ENCODE assay signal across 8 cellular contexts in the genomic region with DNA sequence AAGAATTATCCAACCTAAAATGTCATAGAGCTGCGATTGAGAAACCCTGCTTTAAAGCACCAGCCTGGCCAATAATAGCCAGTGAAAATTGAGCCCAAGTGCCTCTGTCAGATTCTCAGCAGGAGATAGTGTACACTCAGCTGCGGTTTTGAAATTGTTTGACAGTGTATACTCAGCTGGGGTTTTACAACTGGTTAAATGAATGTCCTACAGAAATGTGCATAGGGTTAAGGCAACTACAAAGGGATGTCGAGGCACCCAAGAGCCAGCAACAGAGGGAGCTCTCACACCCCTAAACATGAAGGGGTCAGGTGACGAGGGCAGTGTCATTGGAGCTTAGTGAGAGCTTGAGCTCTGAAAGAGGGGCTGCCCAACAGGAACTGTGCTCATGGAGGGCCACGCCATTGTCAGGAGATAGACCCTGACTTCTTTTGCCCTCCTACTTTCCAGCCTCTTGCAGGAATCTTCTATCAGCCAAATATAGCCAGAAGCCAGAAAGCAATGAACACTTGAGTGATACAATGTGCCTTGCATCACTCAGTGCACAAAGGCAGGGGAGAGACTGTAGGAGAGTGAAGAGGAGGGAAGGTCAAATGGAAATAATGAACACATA. TPM values are rescaled to one million over a fixed set of nuclear protein-coding genes. Genes with fewer than 3 reads are reported as not detected.
DNase-seq lines count a peak whose midpoint lies in the region; ATAC-seq, FAIRE-seq and TF ChIP-seq lines count a peak whose summit lies in the region.

No MANE protein-coding gene starts in this region.

- no peaks in the 10 kb centered on the region for H3K36me3 Mint-ChIP-seq in activated CD4-positive, alpha-beta T cell treated with anti-CD3 and anti-CD28 coated beads, Interleukin-2, amount 10 ng/mL, durations not matched to agents 7 days and 5 days (ENCODE audit: low read depth)

- WGBS in esophagus muscularis mucosa: 22% methylated on average over 5 of the region's 5 CpGs
- WGBS in small intestine, 3 donors: 47 to 59% (median 55%) methylated on average over 5 of the region's 5 CpGs

- intact Hi-C loops in esophagus muscularis mucosa (cut with DNase I): no loop called here

- no peak for FAIRE-seq in small intestine (lab: Jason Lieb, UNC)

- H3K36me3 ChIP-seq in esophagus muscularis mucosa (peaks cover 0 to 70% (median 36%) of the 10 kb centered on the region in 4 donors), small intestine (ENCODE audit: control insufficient read depth in 2 of 2, insufficient read depth in 2 of 2, low read length in 2 of 2) (no peaks in the 10 kb centered on the region)

- CTCF ChIA-PET in activated CD4-positive, alpha-beta T cell treated with anti-CD3 and anti-CD28 coated beads, Interleukin-2, amount 10 ng/mL, durations not matched to agents 7 days and 5 days (lab: Charles Lee): interaction anchor here (0.6 to 4.8 kb wide), 14 partner anchors 9 to 346 kb away, joined by 3 to 25 read pairs (median 4); a partner anchor contains a TSS

- H3K27ac Mint-ChIP-seq in activated CD4-positive, alpha-beta T cell treated with anti-CD3 and anti-CD28 coated beads, Interleukin-2, amount 10 ng/mL, durations not matched to agents 7 days and 5 days: no peak overlapping the region

- H3K9me3 ChIP-seq in esophagus muscularis mucosa (no peaks in the 10 kb centered on the region), small intestine (ENCODE audit: control insufficient read depth, low read depth) (no peaks in the 10 kb centered on the region)

- H3K4me1 ChIP-seq in esophagus muscularis mucosa (peaks cover 0 to 35% (median 30%) of the 10 kb centered on the region in 4 donors), small intestine (ENCODE audit: control insufficient read depth in 2 of 2, insufficient read depth in 1 of 2, low read depth in 1 of 2, low read length in 1 of 2) (no peaks in the 10 kb centered on the region)

- TF ChIP-seq EP300 in esophagus muscularis mucosa (IDR thresholded peaks at IDR 0.05): no peak

- TF ChIP-seq POLR2A in esophagus muscularis mucosa (IDR thresholded peaks at IDR 0.05; ENCODE audit: low read depth): no peak

- ATAC-seq in GM19463 (IDR thresholded peaks at IDR 0.05; ENCODE audit: unreplicated experiment): peak; percentile 57

- POLR2A ChIA-PET in activated CD4-positive, alpha-beta T cell treated with anti-CD3 and anti-CD28 coated beads, Interleukin-2, amount 10 ng/mL, durations not matched to agents 7 days and 5 days (lab: Charles Lee): no interaction called here

- H3K4me3 ChIP-seq in esophagus muscularis mucosa (no peak overlapping the region), small intestine (ENCODE audit: low read depth in 1 of 2, low read length in 2 of 2) (no peak overlapping the region)

- H3K27ac ChIP-seq in esophagus muscularis mucosa (replicated peaks in 1 of 4) (peak overlapping the region; percentile 59 to 94 (median 64)), small intestine (ENCODE audit: low read depth in 1 of 2, low read length in 1 of 2) (no peak overlapping the region)

- no peaks in the 10 kb centered on the region for H3K27me3 ChIP-seq in esophagus muscularis mucosa
- H3K27me3 ChIP-seq in small intestine (ENCODE audit: control insufficient read depth in 2 of 2, insufficient read depth in 2 of 2, low read length in 2 of 2): no peaks in the 10 kb centered on the region

- H3K27me3 Mint-ChIP-seq in activated CD4-positive, alpha-beta T cell treated with anti-CD3 and anti-CD28 coated beads, Interleukin-2, amount 10 ng/mL, durations not matched to agents 7 days and 5 days: no peaks in the 10 kb centered on the region

- H3K4me3 Mint-ChIP-seq in activated CD4-positive, alpha-beta T cell treated with anti-CD3 and anti-CD28 coated beads, Interleukin-2, amount 10 ng/mL, durations not matched to agents 7 days and 5 days: no peak overlapping the region

- H3K9me3 Mint-ChIP-seq in activated CD4-positive, alpha-beta T cell treated with anti-CD3 and anti-CD28 coated beads, Interleukin-2, amount 10 ng/mL, durations not matched to agents 7 days and 5 days: no peaks in the 10 kb centered on the region

- TF ChIP-seq CTCF in esophagus muscularis mucosa (IDR thresholded peaks at IDR 0.05): peak in 2 of 3 experiments; percentile 17 to 18

- H3K4me1 Mint-ChIP-seq in activated CD4-positive, alpha-beta T cell treated with anti-CD3 and anti-CD28 coated beads, Interleukin-2, amount 10 ng/mL, durations not matched to agents 7 days and 5 days: peaks cover 3% of the 10 kb centered on the region

- DNase-seq in AG20443 (ENCODE audit: low spot score): peak; percentile 25
- peak; percentile 48 for DNase-seq in NCI-H2029 treated with DMSO at 0.1 percent for 48 hours (lab: John Stamatoyannopoulos, UW)
- peak; percentile 58 for DNase-seq in activated CD4-positive, alpha-beta T cell treated with anti-CD3 and anti-CD28 coated beads, Interleukin-2, amount 10 ng/mL, durations not matched to agents 7 days and 5 days
- no peak for DNase-seq in esophagus muscularis mucosa (ENCODE audit: extremely low spot score)
- DNase-seq in small intestine: peak; percentile 39
- DNase-seq in middle frontal gyrus (ENCODE audit: extremely low spot score, low spot score): no peak
- DNase-seq in retina: no peak

RNA-seq across cellular contexts. Expression of a gene that starts 15.1 kb away (rescaled TPM):
- not detected for total RNA-seq in activated CD4-positive, alpha-beta T cell treated with anti-CD3 and anti-CD28 coated beads, Interleukin-2, amount 10 ng/mL, durations not matched to agents 7 days and 5 days
- total RNA-seq in esophagus muscularis mucosa: 1,000 to 10,000 TPM; 4,013 to 8,538 (median 5,633) TPM
- polyA plus RNA-seq in small intestine: 100 to 1,000 TPM in 1 of 3 donors, 10 to 100 TPM in 1, 1 to 10 TPM in 1; 2.0 to 108 (median 20.5) TPM

RNA-seq across cellular contexts. Expression of a gene that starts 18.7 kb away (rescaled TPM):
- total RNA-seq in activated CD4-positive, alpha-beta T cell treated with anti-CD3 and anti-CD28 coated beads, Interleukin-2, amount 10 ng/mL, durations not matched to agents 7 days and 5 days: 10 to 100 TPM; 64.1 to 72.3 TPM
- total RNA-seq in esophagus muscularis mucosa: 10 to 100 TPM; 31.6 to 50.7 (median 36.6) TPM
- polyA plus RNA-seq in small intestine: 100 to 1,000 TPM in 1 of 3 donors, 10 to 100 TPM in 2; 83.8 to 107 (median 88.9) TPM

Comparison
In these comparisons a context has a peak if more than half of its experiments do, and no peak if none do; other contexts are left out.
1. DNase-seq: peak in AG20443 (single experiment), NCI-H2029 treated with DMSO at 0.1 percent for 48 hours (single experiment), activated CD4-positive, alpha-beta T cell treated with anti-CD3 and anti-CD28 coated beads, Interleukin-2, amount 10 ng/mL, durations not matched to agents 7 days and 5 days (single experiment) and small intestine (single experiment); none in esophagus muscularis mucosa (single experiment), middle frontal gyrus (single experiment) and retina (single experiment).
2. H3K27ac ChIP-seq: peak in esophagus muscularis mucosa (4 of 4); none in small intestine (0 of 2).
3. RNA of a gene that starts 15.1 kb away (total RNA-seq): 4,013 to 8,538 TPM in esophagus muscularis mucosa; not detected in activated CD4-positive, alpha-beta T cell treated with anti-CD3 and anti-CD28 coated beads, Interleukin-2, amount 10 ng/mL, durations not matched to agents 7 days and 5 days; every median in the first group is over 1,000 times any median in the second.